ENCODE assay signal across 1 cellular context in the genomic region with DNA sequence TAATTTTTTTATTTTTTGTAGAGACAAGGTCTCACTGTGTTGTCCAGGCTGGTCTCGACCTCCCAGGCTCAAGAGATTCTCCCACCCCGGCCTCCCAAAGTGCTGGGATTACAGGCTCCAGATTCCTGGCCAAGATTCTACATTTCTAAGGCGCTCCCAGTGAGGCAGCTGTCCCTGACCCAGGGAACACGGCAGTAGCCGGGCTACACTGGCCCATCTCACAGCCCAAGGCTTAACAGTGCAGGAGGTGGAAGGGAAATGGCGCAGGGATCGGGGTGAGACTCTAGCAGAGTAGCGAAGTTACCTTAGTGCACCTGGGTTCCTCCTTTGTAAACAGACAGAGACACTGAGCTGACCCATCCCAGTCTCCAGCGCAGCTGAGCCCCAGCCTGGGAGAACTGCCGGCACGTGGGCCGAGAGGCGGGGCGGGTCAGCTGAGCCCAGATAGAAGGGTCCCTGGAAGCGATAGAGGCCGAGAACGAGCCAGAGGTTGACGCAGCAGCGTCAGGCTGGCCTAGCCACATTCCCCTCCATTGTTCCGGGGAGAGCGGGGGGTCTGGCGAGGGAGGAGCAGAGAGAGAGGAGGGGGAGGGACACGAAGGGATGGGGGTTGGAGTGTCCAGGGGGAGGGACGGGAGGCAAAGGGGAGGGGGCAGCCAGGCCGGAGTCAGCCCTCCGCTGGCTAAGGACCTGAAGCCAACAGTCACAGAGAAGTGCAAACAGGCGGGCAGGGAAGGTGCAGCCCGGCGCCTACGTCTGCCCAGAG.
TF ChIP-seq lines count a peak whose summit lies in the region.

No MANE protein-coding gene starts in this region.

TF ChIP-seq in K562, 482 proteins besides CTCF, POLR2A, EP300 and RAD21 (continued from another document):
- TF ChIP-seq, protein P1, sequence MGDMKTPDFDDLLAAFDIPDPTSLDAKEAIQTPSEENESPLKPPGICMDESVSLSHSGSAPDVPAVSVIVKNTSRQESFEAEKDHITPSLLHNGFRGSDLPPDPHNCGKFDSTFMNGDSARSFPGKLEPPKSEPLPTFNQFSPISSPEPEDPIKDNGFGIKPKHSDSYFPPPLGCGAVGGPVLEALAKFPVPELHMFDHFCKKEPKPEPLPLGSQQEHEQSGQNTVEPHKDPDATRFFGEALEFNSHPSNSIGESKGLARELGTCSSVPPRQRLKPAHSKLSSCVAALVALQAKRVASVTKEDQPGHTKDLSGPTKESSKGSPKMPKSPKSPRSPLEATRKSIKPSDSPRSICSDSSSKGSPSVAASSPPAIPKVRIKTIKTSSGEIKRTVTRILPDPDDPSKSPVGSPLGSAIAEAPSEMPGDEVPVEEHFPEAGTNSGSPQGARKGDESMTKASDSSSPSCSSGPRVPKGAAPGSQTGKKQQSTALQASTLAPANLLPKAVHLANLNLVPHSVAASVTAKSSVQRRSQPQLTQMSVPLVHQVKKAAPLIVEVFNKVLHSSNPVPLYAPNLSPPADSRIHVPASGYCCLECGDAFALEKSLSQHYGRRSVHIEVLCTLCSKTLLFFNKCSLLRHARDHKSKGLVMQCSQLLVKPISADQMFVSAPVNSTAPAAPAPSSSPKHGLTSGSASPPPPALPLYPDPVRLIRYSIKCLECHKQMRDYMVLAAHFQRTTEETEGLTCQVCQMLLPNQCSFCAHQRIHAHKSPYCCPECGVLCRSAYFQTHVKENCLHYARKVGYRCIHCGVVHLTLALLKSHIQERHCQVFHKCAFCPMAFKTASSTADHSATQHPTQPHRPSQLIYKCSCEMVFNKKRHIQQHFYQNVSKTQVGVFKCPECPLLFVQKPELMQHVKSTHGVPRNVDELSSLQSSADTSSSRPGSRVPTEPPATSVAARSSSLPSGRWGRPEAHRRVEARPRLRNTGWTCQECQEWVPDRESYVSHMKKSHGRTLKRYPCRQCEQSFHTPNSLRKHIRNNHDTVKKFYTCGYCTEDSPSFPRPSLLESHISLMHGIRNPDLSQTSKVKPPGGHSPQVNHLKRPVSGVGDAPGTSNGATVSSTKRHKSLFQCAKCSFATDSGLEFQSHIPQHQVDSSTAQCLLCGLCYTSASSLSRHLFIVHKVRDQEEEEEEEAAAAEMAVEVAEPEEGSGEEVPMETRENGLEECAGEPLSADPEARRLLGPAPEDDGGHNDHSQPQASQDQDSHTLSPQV (IDR thresholded peaks at IDR 0.05), result no peak
- no peak for TF ChIP-seq TFAM (CRISPR knock-in tag; conservative IDR thresholded peaks at IDR 0.05)
- TF ChIP-seq, protein P2, sequence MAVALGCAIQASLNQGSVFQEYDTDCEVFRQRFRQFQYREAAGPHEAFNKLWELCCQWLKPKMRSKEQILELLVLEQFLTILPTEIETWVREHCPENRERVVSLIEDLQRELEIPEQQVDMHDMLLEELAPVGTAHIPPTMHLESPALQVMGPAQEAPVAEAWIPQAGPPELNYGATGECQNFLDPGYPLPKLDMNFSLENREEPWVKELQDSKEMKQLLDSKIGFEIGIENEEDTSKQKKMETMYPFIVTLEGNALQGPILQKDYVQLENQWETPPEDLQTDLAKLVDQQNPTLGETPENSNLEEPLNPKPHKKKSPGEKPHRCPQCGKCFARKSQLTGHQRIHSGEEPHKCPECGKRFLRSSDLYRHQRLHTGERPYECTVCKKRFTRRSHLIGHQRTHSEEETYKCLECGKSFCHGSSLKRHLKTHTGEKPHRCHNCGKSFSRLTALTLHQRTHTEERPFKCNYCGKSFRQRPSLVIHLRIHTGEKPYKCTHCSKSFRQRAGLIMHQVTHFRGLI (CRISPR knock-in tag; IDR thresholded peaks at IDR 0.05), result peak; percentile 53; the same call in 1 of the 2 replicates
- TF ChIP-seq, protein P3, sequence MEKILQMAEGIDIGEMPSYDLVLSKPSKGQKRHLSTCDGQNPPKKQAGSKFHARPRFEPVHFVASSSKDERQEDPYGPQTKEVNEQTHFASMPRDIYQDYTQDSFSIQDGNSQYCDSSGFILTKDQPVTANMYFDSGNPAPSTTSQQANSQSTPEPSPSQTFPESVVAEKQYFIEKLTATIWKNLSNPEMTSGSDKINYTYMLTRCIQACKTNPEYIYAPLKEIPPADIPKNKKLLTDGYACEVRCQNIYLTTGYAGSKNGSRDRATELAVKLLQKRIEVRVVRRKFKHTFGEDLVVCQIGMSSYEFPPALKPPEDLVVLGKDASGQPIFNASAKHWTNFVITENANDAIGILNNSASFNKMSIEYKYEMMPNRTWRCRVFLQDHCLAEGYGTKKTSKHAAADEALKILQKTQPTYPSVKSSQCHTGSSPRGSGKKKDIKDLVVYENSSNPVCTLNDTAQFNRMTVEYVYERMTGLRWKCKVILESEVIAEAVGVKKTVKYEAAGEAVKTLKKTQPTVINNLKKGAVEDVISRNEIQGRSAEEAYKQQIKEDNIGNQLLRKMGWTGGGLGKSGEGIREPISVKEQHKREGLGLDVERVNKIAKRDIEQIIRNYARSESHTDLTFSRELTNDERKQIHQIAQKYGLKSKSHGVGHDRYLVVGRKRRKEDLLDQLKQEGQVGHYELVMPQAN (IDR thresholded peaks at IDR 0.05; ENCODE audit: borderline replicate concordance), result peak; percentile 52; the same call in 1 of the 2 replicates
- TF ChIP-seq U2AF1 (optimal IDR thresholded peaks at IDR 0.05; ENCODE audit: low read depth, low read length), result no peak
- TF ChIP-seq NR1H2 (CRISPR knock-in tag; IDR thresholded peaks at IDR 0.05), result no peak
- TF ChIP-seq MEF2D (tag; conservative IDR thresholded peaks at IDR 0.05; ENCODE audit: low read depth), result no peak
TF ChIP-seq in K562: peak in this region for 21.
